Comparison of ENCODE assay signal across 11 cellular contexts in genomic region chr11:115215694-115216615, GRCh38.
DNase-seq lines count a peak whose midpoint lies in the region; TF ChIP-seq lines count a peak whose summit lies in the region.
"Had no signal": no experiment of that assay in that cellular context is flagged by ENCODE, and none has a peak within 500 bp of the region (broad histone marks: within the 10 kb centered on the region; RNA-seq: fewer than 3 reads in every experiment).

No MANE protein-coding gene starts in this region.

- TF ChIP-seq POLR2A in prostate gland (IDR thresholded peaks at IDR 0.05): no peak

- no peaks in the 10 kb centered on the region for H3K9me3 Mint-ChIP-seq in neural progenitor cell

- peaks cover 11% of the 10 kb centered on the region; the same call in 1 of the 2 replicates for H3K36me3 ChIP-seq in MM.1S (replicated peaks; ENCODE audit: insufficient read depth, low read length)
- H3K36me3 ChIP-seq in mammary epithelial cell (ENCODE audit: insufficient read depth, low read length): peaks cover 3% of the 10 kb centered on the region
- H3K36me3 ChIP-seq in neural progenitor cell: peaks cover 6% of the 10 kb centered on the region
- H3K36me3 ChIP-seq in prostate gland: no peaks in the 10 kb centered on the region

- no peak overlapping the region for H3K4me2 ChIP-seq in MM.1S (ENCODE audit: low read depth, low read length)
- H3K4me2 ChIP-seq in mammary epithelial cell (ENCODE audit: insufficient read depth, low read depth, low read length): no peak overlapping the region
- H3K4me2 ChIP-seq in neural progenitor cell: no peak overlapping the region

- H3K27me3 ChIP-seq in MM.1S (replicated peaks; ENCODE audit: insufficient read depth, low read length) (no peaks in the 10 kb centered on the region), mammary epithelial cell (ENCODE audit: insufficient read depth, low read length) (no peaks in the 10 kb centered on the region), neural progenitor cell (no peaks in the 10 kb centered on the region), prostate gland (replicated peaks; ENCODE audit: insufficient read depth) (no peaks in the 10 kb centered on the region)

- H3K79me2 ChIP-seq in MM.1S (ENCODE audit: low read length): peaks cover 18% of the 10 kb centered on the region
- H3K79me2 ChIP-seq in mammary epithelial cell (ENCODE audit: insufficient read depth, low read length): no peaks in the 10 kb centered on the region
- no peaks in the 10 kb centered on the region for H3K79me2 ChIP-seq in neural progenitor cell (ENCODE audit: low read depth)

- no peak overlapping the region for H3K9ac ChIP-seq in MM.1S (ENCODE audit: low read length)
- H3K9ac ChIP-seq in mammary epithelial cell (ENCODE audit: insufficient read depth, low read length): no peak overlapping the region
- no peak overlapping the region for H3K9ac ChIP-seq in neural progenitor cell

- peaks cover 5% of the 10 kb centered on the region for H3K4me1 Mint-ChIP-seq in neural progenitor cell

- H3K36me3 Mint-ChIP-seq in neural progenitor cell: peaks cover 24% of the 10 kb centered on the region

- H3K9me3 ChIP-seq in MM.1S (replicated peaks; ENCODE audit: insufficient read depth, low read length) (no peaks in the 10 kb centered on the region), mammary epithelial cell (replicated peaks; ENCODE audit: insufficient read depth, low read length) (no peaks in the 10 kb centered on the region), neural progenitor cell (ENCODE audit: low read depth) (no peaks in the 10 kb centered on the region), prostate gland (no peaks in the 10 kb centered on the region)

- no peak overlapping the region for H3K4me3 ChIP-seq in MM.1S (ENCODE audit: low read length)
- no peak overlapping the region for H3K4me3 ChIP-seq in mammary epithelial cell (replicated peaks in 1 of 3; ENCODE audit: insufficient read depth in 1 of 3, low read depth in 2 of 3, low read length in 3 of 3)
- H3K4me3 ChIP-seq in neural progenitor cell: no peak overlapping the region
- H3K4me3 ChIP-seq in prostate gland: no peak overlapping the region
- H3K4me3 ChIP-seq: SK-N-MC, skin epidermis had no signal

- no peak overlapping the region for H2AFZ ChIP-seq in MM.1S (ENCODE audit: low read length)
- no peak overlapping the region for H2AFZ ChIP-seq in mammary epithelial cell (ENCODE audit: low read depth, low read length)
- no peak overlapping the region for H2AFZ ChIP-seq in neural progenitor cell (replicated peaks)

- H3K27me3 Mint-ChIP-seq in neural progenitor cell (ENCODE audit: insufficient read depth, low read depth): no peaks in the 10 kb centered on the region

- no peak overlapping the region for H3K27ac Mint-ChIP-seq in neural progenitor cell

- no peak overlapping the region for H3K4me3 Mint-ChIP-seq in neural progenitor cell

- CTCF ChIA-PET in mammary epithelial cell (lab: Charles Lee; ENCODE audit: low non-redundant PET): no interaction called here

- H3K27ac ChIP-seq in MM.1S (ENCODE audit: low read length) (no peak overlapping the region), mammary epithelial cell (ENCODE audit: insufficient read depth, low read depth, low read length) (no peak overlapping the region), neural progenitor cell (no peak overlapping the region), prostate gland (no peak overlapping the region)
- H3K27ac ChIP-seq: SK-N-MC, skin epidermis had no signal

- intact Hi-C loops in mammary epithelial cell (cut with micrococcal nuclease) (no loop called here), prostate gland (cut with DNase I) (no loop called here)

- dilution Hi-C loops in mammary epithelial cell (cut with HindIII; ENCODE audit: low sequenced_read_pairs): no loop called here

- BruUV-seq in mammary epithelial cell (replicated peaks; lab: Mats Ljungman, UMichigan): no TSS peak

- H3F3A ChIP-seq in MM.1S (ENCODE audit: insufficient read depth, low read length) (peaks cover 11% of the 10 kb centered on the region), neural progenitor cell (ENCODE audit: low read depth) (no peaks in the 10 kb centered on the region)

- in situ Hi-C loops in mammary epithelial cell (cut with MboI; ENCODE audit: low sequenced_read_pairs in 2 of 2): no loop called here

- no peaks in the 10 kb centered on the region for H3K9me2 ChIP-seq in MM.1S (replicated peaks; ENCODE audit: insufficient read depth, low read length)

- H4K20me1 ChIP-seq in MM.1S (ENCODE audit: insufficient read depth, low read length): no peaks in the 10 kb centered on the region
- H4K20me1 ChIP-seq in mammary epithelial cell (ENCODE audit: insufficient read depth, low read length): no peaks in the 10 kb centered on the region
- no peaks in the 10 kb centered on the region for H4K20me1 ChIP-seq in neural progenitor cell (ENCODE audit: low read depth)

- TF ChIP-seq CTCF in GM12872 (IDR thresholded peaks at IDR 0.05; ENCODE audit: insufficient read depth, low read depth, low read length) (peak; percentile 57; the same call in 2 of the 3 replicates), MM.1S (IDR thresholded peaks at IDR 0.05; ENCODE audit: low read length) (peak; percentile 34), mammary epithelial cell (conservative IDR thresholded peaks at IDR 0.05 in 1 of 2, IDR thresholded peaks at IDR 0.05 in 1 of 2; ENCODE audit: extremely low read depth in 1 of 2, insufficient read depth in 1 of 2, low read depth in 1 of 2, low read length in 2 of 2) (peak; percentile 37 to 41), neural progenitor cell (IDR thresholded peaks at IDR 0.05) (peak; percentile 54), prostate gland (IDR thresholded peaks at IDR 0.05) (no peak)

- DNase-seq in MM.1S (no peak), mammary epithelial cell (no peak), neural progenitor cell (ENCODE audit: low spot score) (peak; percentile 42), prostate gland (ENCODE audit: low spot score) (no peak), NCI-H226 (no peak)
- DNase-seq in activated CD4-positive, alpha-beta T cell treated with anti-CD3 and anti-CD28 coated beads, Interleukin-2, amount 50 U/mL, for 4 hours: no peak
- DNase-seq: effector memory CD4-positive, alpha-beta T cell; stimulated activated naive CD4-positive, alpha-beta T cell treated with Interleukin-2 at 50 U/mL for 16 hours had no signal

- 87% methylated on average over 11 of the region's 11 CpGs for WGBS in mammary epithelial cell (ENCODE audit: low coverage, missing lambda C conversion rate)
- 77% methylated on average over 11 of the region's 11 CpGs for WGBS in prostate gland

- H3K4me1 ChIP-seq in MM.1S (ENCODE audit: low read length) (peaks cover 21% of the 10 kb centered on the region), mammary epithelial cell (ENCODE audit: insufficient read depth, low read length) (no peaks in the 10 kb centered on the region), neural progenitor cell (no peaks in the 10 kb centered on the region), prostate gland (replicated peaks) (no peaks in the 10 kb centered on the region)

Comparison
In these comparisons a context has a peak if more than half of its experiments do, and no peak if none do; other contexts are left out.
1. CTCF ChIP-seq: peak in GM12872 (single experiment), MM.1S (single experiment), mammary epithelial cell (2 of 2) and neural progenitor cell (single experiment); none in prostate gland (0 of 4).